ENCODE assay signal across 8 cellular contexts in the genomic region with DNA sequence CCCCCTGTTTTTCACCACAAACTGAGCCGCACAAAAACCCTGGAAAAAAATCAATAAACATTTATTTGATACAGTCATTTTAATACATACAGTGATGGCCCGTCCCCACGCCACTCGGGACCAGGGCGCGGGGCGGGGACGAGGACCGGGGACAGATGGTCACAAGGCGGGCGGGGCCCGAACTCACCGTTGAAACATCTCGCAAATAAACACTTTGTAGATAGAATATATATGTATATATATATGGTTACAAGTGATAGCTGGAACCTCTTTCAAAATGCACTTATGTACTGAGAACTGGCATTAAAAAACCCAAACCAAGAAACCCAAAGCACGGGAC. TPM values are rescaled to one million over a fixed set of nuclear protein-coding genes. Genes with fewer than 3 reads are reported as not detected.
DNase-seq lines count a peak whose midpoint lies in the region; ATAC-seq and TF ChIP-seq lines count a peak whose summit lies in the region.

No MANE protein-coding gene starts in this region.

- H3K27me3 Mint-ChIP-seq in central memory CD8-positive, alpha-beta T cell: no peaks in the 10 kb centered on the region
- no peaks in the 10 kb centered on the region for H3K27me3 Mint-ChIP-seq in natural killer cell treated with Interleukin-12 subunit alpha and Interleukin-12 subunit beta and Interleukin-15 and Interleukin-18, amount 100 ng/mL, for 72 hours

- peak overlapping the region; percentile 51 for H3K27ac Mint-ChIP-seq in central memory CD8-positive, alpha-beta T cell (ENCODE audit: low read depth)
- peak overlapping the region in 1 of 2 donors; percentile 28 for H3K27ac Mint-ChIP-seq in natural killer cell treated with Interleukin-12 subunit alpha and Interleukin-12 subunit beta and Interleukin-15 and Interleukin-18, amount 100 ng/mL, for 72 hours

- POLR2A ChIA-PET in GM10248 (lab: Yijun Ruan, JAX): no interaction called here

- CTCF ChIA-PET in GM10248 (lab: Yijun Ruan, JAX): interaction anchor here (0.6 to 2.0 kb wide), 5 partner anchors 10 to 419 kb away, joined by 3 to 9 read pairs (median 4); partner anchors contain the start of gene PRPF6

- ATAC-seq in GM19395 (IDR thresholded peaks at IDR 0.05; ENCODE audit: unreplicated experiment): peak; percentile 27
- ATAC-seq in HG03565 (IDR thresholded peaks at IDR 0.05; ENCODE audit: unreplicated experiment): peak; percentile 11
- peak; percentile 10 for ATAC-seq in central memory CD8-positive, alpha-beta T cell (replicated peaks; ENCODE audit: extremely low read depth, poor library complexity, severe bottlenecking)
- ATAC-seq in natural killer cell treated with Interleukin-12 subunit alpha and Interleukin-12 subunit beta and Interleukin-15 and Interleukin-18, amount 100 ng/mL, for 72 hours: no peak
- ATAC-seq in HG02642 (IDR thresholded peaks at IDR 0.05; ENCODE audit: poor library complexity, unreplicated experiment): no peak
- no peak for ATAC-seq in esophagus mucosa

- no peak for TF ChIP-seq CTCF in GM10248 (IDR thresholded peaks at IDR 0.05; ENCODE audit: control extremely low read depth, extremely low read depth, low read depth, missing control alignments)

- H3K4me1 Mint-ChIP-seq in central memory CD8-positive, alpha-beta T cell: peaks cover 35% of the 10 kb centered on the region
- H3K4me1 Mint-ChIP-seq in natural killer cell treated with Interleukin-12 subunit alpha and Interleukin-12 subunit beta and Interleukin-15 and Interleukin-18, amount 100 ng/mL, for 72 hours (ENCODE audit: low read depth in 2 of 2): peaks cover 13 to 15% of the 10 kb centered on the region in 2 donors

- peaks cover 26% of the 10 kb centered on the region for H3K36me3 Mint-ChIP-seq in central memory CD8-positive, alpha-beta T cell (ENCODE audit: insufficient read depth)
- H3K36me3 Mint-ChIP-seq in natural killer cell treated with Interleukin-12 subunit alpha and Interleukin-12 subunit beta and Interleukin-15 and Interleukin-18, amount 100 ng/mL, for 72 hours: no peaks in the 10 kb centered on the region

- no peak for DNase-seq in central memory CD8-positive, alpha-beta T cell (ENCODE audit: low spot score in 2 of 2)
- no peak for DNase-seq in natural killer cell treated with Interleukin-12 subunit alpha and Interleukin-12 subunit beta and Interleukin-15 and Interleukin-18, amount 100 ng/mL, for 72 hours (ENCODE audit: low spot score)
- DNase-seq in GM10248 (ENCODE audit: extremely low spot score) (no peak), NCI-H82 treated with DMSO at 0.1 percent for 48 hours (lab: John Stamatoyannopoulos, UW; ENCODE audit: unreplicated experiment) (no peak)

- H3K4me3 Mint-ChIP-seq in central memory CD8-positive, alpha-beta T cell: peak overlapping the region; percentile 77
- peak overlapping the region; percentile 66 for H3K4me3 Mint-ChIP-seq in natural killer cell treated with Interleukin-12 subunit alpha and Interleukin-12 subunit beta and Interleukin-15 and Interleukin-18, amount 100 ng/mL, for 72 hours

- no peaks in the 10 kb centered on the region for H3K9me3 Mint-ChIP-seq in central memory CD8-positive, alpha-beta T cell
- no peaks in the 10 kb centered on the region for H3K9me3 Mint-ChIP-seq in natural killer cell treated with Interleukin-12 subunit alpha and Interleukin-12 subunit beta and Interleukin-15 and Interleukin-18, amount 100 ng/mL, for 72 hours

RNA-seq across cellular contexts. Expression of gene UCKL1, which starts 0.4 kb away (rescaled TPM):
- 10 to 100 TPM; 32.6 to 52.9 TPM for total RNA-seq in natural killer cell treated with Interleukin-12 subunit alpha and Interleukin-12 subunit beta and Interleukin-15 and Interleukin-18, amount 100 ng/mL, for 72 hours
- total RNA-seq in esophagus mucosa: 25.1 TPM

RNA-seq across cellular contexts. Expression of gene ZNF512B, which starts 13.1 kb away (rescaled TPM):
- 10 to 100 TPM in 1 of 2 donors, 1 to 10 TPM in 1; 9.6 to 13.8 TPM for total RNA-seq in natural killer cell treated with Interleukin-12 subunit alpha and Interleukin-12 subunit beta and Interleukin-15 and Interleukin-18, amount 100 ng/mL, for 72 hours
- total RNA-seq in esophagus mucosa: 13.9 TPM

RNA-seq across cellular contexts. Expression of gene SAMD10, which starts 22.8 kb away (rescaled TPM):
- 10 to 100 TPM; 33.3 to 33.6 TPM for total RNA-seq in natural killer cell treated with Interleukin-12 subunit alpha and Interleukin-12 subunit beta and Interleukin-15 and Interleukin-18, amount 100 ng/mL, for 72 hours
- 5.7 TPM for total RNA-seq in esophagus mucosa

RNA-seq across cellular contexts. Expression of gene PRPF6, which starts 24.3 kb away (rescaled TPM):
- total RNA-seq in natural killer cell treated with Interleukin-12 subunit alpha and Interleukin-12 subunit beta and Interleukin-15 and Interleukin-18, amount 100 ng/mL, for 72 hours: 10 to 100 TPM; 65.9 to 87.7 TPM
- 39.7 TPM for total RNA-seq in esophagus mucosa

Comparison
In these comparisons a context has a peak if more than half of its experiments do, and no peak if none do; other contexts are left out.
1. ATAC-seq: peak in GM19395 (single experiment), HG03565 (single experiment) and central memory CD8-positive, alpha-beta T cell (single experiment); none in natural killer cell treated with Interleukin-12 subunit alpha and Interleukin-12 subunit beta and Interleukin-15 and Interleukin-18, amount 100 ng/mL, for 72 hours (0 of 2), HG02642 (single experiment) and esophagus mucosa (single experiment).